ENCODE assay signal across 8 cellular contexts in genomic region chr11:112227002-112227401, GRCh38. TPM values are rescaled to one million over a fixed set of nuclear protein-coding genes. Genes with fewer than 3 reads are reported as not detected.
A peak's percentile ranks its signal among the peaks of the same experiment; 100 is the strongest.
DNase-seq lines count a peak whose midpoint lies in the region; ATAC-seq and TF ChIP-seq lines count a peak whose summit lies in the region.

No MANE protein-coding gene starts in this region.

- H3K4me3 Mint-ChIP-seq in activated CD4-positive, alpha-beta T cell treated with anti-CD3 and anti-CD28 coated beads, Interleukin-2, amount 10 ng/mL, durations not matched to agents 24 days and 14 days = peak overlapping the region; percentile 94

- H3K4me1 Mint-ChIP-seq in activated CD4-positive, alpha-beta T cell treated with anti-CD3 and anti-CD28 coated beads, Interleukin-2, amount 10 ng/mL, durations not matched to agents 24 days and 14 days = peaks cover 16% of the 10 kb centered on the region

- H4K20me1 ChIP-seq in neural cell (ENCODE audit: insufficient read depth) = no peaks in the 10 kb centered on the region

- H3K27me3 ChIP-seq in SJSA1 (replicated peaks) = no peaks in the 10 kb centered on the region
- H3K27me3 ChIP-seq in neural cell (ENCODE audit: insufficient read depth, low read depth, low read length) = no peaks in the 10 kb centered on the region

- peaks cover 27% of the 10 kb centered on the region for H3K79me2 ChIP-seq in neural cell (replicated peaks; ENCODE audit: insufficient read depth, low read length)

- H3K36me3 Mint-ChIP-seq in activated CD4-positive, alpha-beta T cell treated with anti-CD3 and anti-CD28 coated beads, Interleukin-2, amount 10 ng/mL, durations not matched to agents 24 days and 14 days (ENCODE audit: low read depth) = peaks cover 38% of the 10 kb centered on the region

- peak; percentile 16 for TF ChIP-seq CTCF in neural cell (IDR thresholded peaks at IDR 0.05; ENCODE audit: poor library complexity, severe bottlenecking)

- intact Hi-C loops in activated CD4-positive, alpha-beta T cell treated with anti-CD3 and anti-CD28 coated beads, Interleukin-2, amount 10 ng/mL, durations not matched to agents 24 days and 14 days (cut with micrococcal nuclease) = loop anchor here (2.0 kb wide), 3 partner anchors 64 to 1088 kb away; partner anchors contain the start of gene TTC12

- peak overlapping the region; percentile 96 for H3K4me3 ChIP-seq in SJSA1
- peak overlapping the region; percentile 88 for H3K4me3 ChIP-seq in neural cell (ENCODE audit: low read length)

- H3F3A ChIP-seq in neural cell (ENCODE audit: insufficient read depth, low read length, poor library complexity, severe bottlenecking) = no peaks in the 10 kb centered on the region

- peak overlapping the region; percentile 89 for H2AFZ ChIP-seq in neural cell (ENCODE audit: low read depth, low read length)

- H3K27ac ChIP-seq in SJSA1 (peak overlapping the region; percentile 91), epithelial cell of prostate (peak overlapping the region; percentile 86), neural cell (ENCODE audit: low read length) (peak overlapping the region; percentile 91)

- H3K9me2 ChIP-seq in neural cell (ENCODE audit: insufficient read depth, low read length) = no peaks in the 10 kb centered on the region

- H3K9me3 ChIP-seq in SJSA1 (replicated peaks) (no peaks in the 10 kb centered on the region), neural cell (ENCODE audit: low read length) (no peaks in the 10 kb centered on the region)

- H3K27ac Mint-ChIP-seq in activated CD4-positive, alpha-beta T cell treated with anti-CD3 and anti-CD28 coated beads, Interleukin-2, amount 10 ng/mL, durations not matched to agents 24 days and 14 days = peak overlapping the region; percentile 94

- H3K27me3 Mint-ChIP-seq in activated CD4-positive, alpha-beta T cell treated with anti-CD3 and anti-CD28 coated beads, Interleukin-2, amount 10 ng/mL, durations not matched to agents 24 days and 14 days = peaks cover 3% of the 10 kb centered on the region

- DNase-seq in activated CD4-positive, alpha-beta T cell treated with anti-CD3 and anti-CD28 coated beads, Interleukin-2, amount 10 ng/mL, durations not matched to agents 24 days and 14 days = no peak
- DNase-seq in activated CD4-positive, alpha-beta T cell treated with anti-CD3 and anti-CD28 coated beads for 1 hour = no peak
- DNase-seq in SJSA1 (ENCODE audit: low read depth in 1 of 2, low spot score in 2 of 2) (no peak), epithelial cell of prostate (ENCODE audit: low read depth, low spot score) (no peak), SKM-1 treated with dmso at 0.1 percent for 144 hours (lab: John Stamatoyannopoulos, UW; ENCODE audit: unreplicated experiment) (no peak)
- DNase-seq in stimulated activated naive CD4-positive, alpha-beta T cell treated with Interleukin-2 at 50 U/mL for 16 hours (lab: John Stamatoyannopoulos, UW) = no peak

- H3K36me3 ChIP-seq in SJSA1 (peaks cover 16% of the 10 kb centered on the region), neural cell (ENCODE audit: insufficient read depth, low read length) (no peaks in the 10 kb centered on the region)

- H3K9ac ChIP-seq in neural cell (ENCODE audit: low read length) = peak overlapping the region; percentile 89

- TF ChIP-seq RAD21 in neural cell (conservative IDR thresholded peaks at IDR 0.05) = peak; percentile 3

- H3K4me2 ChIP-seq in neural cell (ENCODE audit: low read length) = peak overlapping the region; percentile 74

- no peaks in the 10 kb centered on the region for H3K9me3 Mint-ChIP-seq in activated CD4-positive, alpha-beta T cell treated with anti-CD3 and anti-CD28 coated beads, Interleukin-2, amount 10 ng/mL, durations not matched to agents 24 days and 14 days

- ATAC-seq in HG03135 (IDR thresholded peaks at IDR 0.05; ENCODE audit: unreplicated experiment) = no peak

- no peak for TF ChIP-seq EP300 in neural cell (conservative IDR thresholded peaks at IDR 0.05; ENCODE audit: poor library complexity, severe bottlenecking)

- peaks cover 14% of the 10 kb centered on the region for H3K4me1 ChIP-seq in SJSA1 (replicated peaks)

TF ChIP-seq in neural cell, 6 proteins besides CTCF, POLR2A, EP300 and RAD21:
- no peak for TF ChIP-seq MXI1 (conservative IDR thresholded peaks at IDR 0.05; ENCODE audit: poor library complexity, severe bottlenecking)
- TF ChIP-seq, protein P1, sequence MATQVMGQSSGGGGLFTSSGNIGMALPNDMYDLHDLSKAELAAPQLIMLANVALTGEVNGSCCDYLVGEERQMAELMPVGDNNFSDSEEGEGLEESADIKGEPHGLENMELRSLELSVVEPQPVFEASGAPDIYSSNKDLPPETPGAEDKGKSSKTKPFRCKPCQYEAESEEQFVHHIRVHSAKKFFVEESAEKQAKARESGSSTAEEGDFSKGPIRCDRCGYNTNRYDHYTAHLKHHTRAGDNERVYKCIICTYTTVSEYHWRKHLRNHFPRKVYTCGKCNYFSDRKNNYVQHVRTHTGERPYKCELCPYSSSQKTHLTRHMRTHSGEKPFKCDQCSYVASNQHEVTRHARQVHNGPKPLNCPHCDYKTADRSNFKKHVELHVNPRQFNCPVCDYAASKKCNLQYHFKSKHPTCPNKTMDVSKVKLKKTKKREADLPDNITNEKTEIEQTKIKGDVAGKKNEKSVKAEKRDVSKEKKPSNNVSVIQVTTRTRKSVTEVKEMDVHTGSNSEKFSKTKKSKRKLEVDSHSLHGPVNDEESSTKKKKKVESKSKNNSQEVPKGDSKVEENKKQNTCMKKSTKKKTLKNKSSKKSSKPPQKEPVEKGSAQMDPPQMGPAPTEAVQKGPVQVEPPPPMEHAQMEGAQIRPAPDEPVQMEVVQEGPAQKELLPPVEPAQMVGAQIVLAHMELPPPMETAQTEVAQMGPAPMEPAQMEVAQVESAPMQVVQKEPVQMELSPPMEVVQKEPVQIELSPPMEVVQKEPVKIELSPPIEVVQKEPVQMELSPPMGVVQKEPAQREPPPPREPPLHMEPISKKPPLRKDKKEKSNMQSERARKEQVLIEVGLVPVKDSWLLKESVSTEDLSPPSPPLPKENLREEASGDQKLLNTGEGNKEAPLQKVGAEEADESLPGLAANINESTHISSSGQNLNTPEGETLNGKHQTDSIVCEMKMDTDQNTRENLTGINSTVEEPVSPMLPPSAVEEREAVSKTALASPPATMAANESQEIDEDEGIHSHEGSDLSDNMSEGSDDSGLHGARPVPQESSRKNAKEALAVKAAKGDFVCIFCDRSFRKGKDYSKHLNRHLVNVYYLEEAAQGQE (IDR thresholded peaks at IDR 0.05; ENCODE audit: borderline replicate concordance) = no peak
- TF ChIP-seq SMC3 (conservative IDR thresholded peaks at IDR 0.05; ENCODE audit: poor library complexity) = no peak
- TF ChIP-seq TAF1 (IDR thresholded peaks at IDR 0.05; ENCODE audit: low read depth) = no peak
- TF ChIP-seq EZH2 (IDR thresholded peaks at IDR 0.05; ENCODE audit: borderline replicate concordance, insufficient read depth, low read length, poor library complexity, severe bottlenecking) = no peak
- TF ChIP-seq POLR2AphosphoS5 (IDR thresholded peaks at IDR 0.05) = no peak

RNA-seq across cellular contexts. Expression of gene PTS, which starts 0.8 kb away (rescaled TPM):
- total RNA-seq in activated CD4-positive, alpha-beta T cell treated with anti-CD3 and anti-CD28 coated beads, Interleukin-2, amount 10 ng/mL, durations not matched to agents 24 days and 14 days = 33.1 and 34.4 TPM in 2 replicates
- total RNA-seq in SJSA1 (2014; rRNA removed; shearing (Covaris generic)) = 55.7 and 67.4 TPM in 2 replicates
- 134 and 160 TPM in 2 replicates for polyA plus RNA-seq in neural cell
- 34.3 and 55.8 TPM in 2 replicates for polyA minus RNA-seq in neural cell

RNA-seq across cellular contexts. Expression of gene PLET1, which starts 33.7 kb away (rescaled TPM):
- not detected in 2 replicates for total RNA-seq in activated CD4-positive, alpha-beta T cell treated with anti-CD3 and anti-CD28 coated beads, Interleukin-2, amount 10 ng/mL, durations not matched to agents 24 days and 14 days
- total RNA-seq in SJSA1 (2014; rRNA removed; shearing (Covaris generic)) = not detected in 2 replicates
- not detected in 2 replicates for polyA plus RNA-seq in neural cell
- not detected in 2 replicates for polyA minus RNA-seq in neural cell

RNA-seq across cellular contexts. Expression of gene BCO2, which starts 51.7 kb away (rescaled TPM):
- total RNA-seq in activated CD4-positive, alpha-beta T cell treated with anti-CD3 and anti-CD28 coated beads, Interleukin-2, amount 10 ng/mL, durations not matched to agents 24 days and 14 days = 0.83 and 1.1 TPM in 2 replicates
- 0.42 TPM in 1 of 2 replicates, not detected in the other for total RNA-seq in SJSA1 (2014; rRNA removed; shearing (Covaris generic))
- 6.7 and 7.4 TPM in 2 replicates for polyA plus RNA-seq in neural cell
- polyA minus RNA-seq in neural cell = 5.1 and 11.3 TPM in 2 replicates

RNA-seq across cellular contexts. Expression of gene TEX12, which starts 59.8 kb away (rescaled TPM):
- total RNA-seq in activated CD4-positive, alpha-beta T cell treated with anti-CD3 and anti-CD28 coated beads, Interleukin-2, amount 10 ng/mL, durations not matched to agents 24 days and 14 days = not detected in 2 replicates
- 0.16 TPM in 1 of 2 replicates, not detected in the other for total RNA-seq in SJSA1 (2014; rRNA removed; shearing (Covaris generic))
- 0.36 and 0.51 TPM in 2 replicates for polyA plus RNA-seq in neural cell
- polyA minus RNA-seq in neural cell = 0.81 TPM in 1 of 2 replicates, not detected in the other
